In the genomic region with DNA sequence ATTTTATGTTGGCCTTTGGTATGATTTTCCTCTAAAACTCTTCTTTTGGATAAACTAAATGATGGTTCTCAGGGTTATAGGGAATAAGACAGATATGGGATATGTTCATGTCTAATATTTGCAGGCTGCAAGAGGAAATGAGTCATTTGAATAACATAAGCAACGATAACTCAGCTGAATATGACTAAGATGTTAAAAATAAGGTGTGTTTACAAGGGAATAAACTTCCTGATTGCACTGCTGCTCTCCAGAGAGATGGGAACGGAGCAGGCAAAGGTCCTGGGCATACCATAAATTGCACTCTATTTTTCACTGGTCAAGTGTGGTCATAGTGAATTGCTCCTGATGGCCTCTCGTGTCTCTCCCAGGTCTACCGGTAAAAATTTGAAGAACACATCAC, we compare ENCODE assay signal across 15 cellular contexts.
DNase-seq lines count a peak whose midpoint lies in the region; ATAC-seq, FAIRE-seq and TF ChIP-seq lines count a peak whose summit lies in the region.
"Had no signal": no experiment of that assay in that cellular context is flagged by ENCODE, and none has a peak within 500 bp of the region (broad histone marks: within the 10 kb centered on the region; RNA-seq: fewer than 3 reads in every experiment).

No MANE protein-coding gene starts in this region.

- H3K9me3 ChIP-seq in SJSA1 (replicated peaks) = no peaks in the 10 kb centered on the region
- no peaks in the 10 kb centered on the region for H3K9me3 ChIP-seq in gastroesophageal sphincter
- H3K9me3 ChIP-seq: body of pancreas had no signal

- TF ChIP-seq POLR2A in gastroesophageal sphincter (IDR thresholded peaks at IDR 0.05) (no peak), GM12891 (IDR thresholded peaks at IDR 0.05; ENCODE audit: low read depth, low read length) (no peak)

- TF ChIP-seq EP300 in gastroesophageal sphincter (IDR thresholded peaks at IDR 0.05) = no peak

- H3K4me1 Mint-ChIP-seq in stimulated activated effector memory CD8-positive, alpha-beta T cell treated with anti-CD3 and anti-CD28 coated beads, Interleukin-12 subunit alpha, Interleukin-12 subunit beta, amount 100 ng/mL, for 72 hours = no peaks in the 10 kb centered on the region
- H3K4me1 Mint-ChIP-seq: activated B cell treated with CpG ODN at 0.5 μM for 24 hours had no signal

- TF ChIP-seq CTCF in gastroesophageal sphincter (IDR thresholded peaks at IDR 0.05) = no peak

- no peak for FAIRE-seq in GM12891 (lab: Jason Lieb, UNC)
- FAIRE-seq: kidney had no signal

- peak; percentile 93 for DNase-seq in ELR (ENCODE audit: low read depth)
- DNase-seq in SJSA1 (ENCODE audit: low read depth in 1 of 2, low spot score in 2 of 2) = peak; percentile 77 to 90
- peak; percentile 31 for DNase-seq in fibroblast of the conjunctiva (ENCODE audit: low read depth)
- peak; percentile 5 for DNase-seq in stromal cell of bone marrow (ENCODE audit: low read depth)
- DNase-seq in stimulated activated effector memory CD8-positive, alpha-beta T cell treated with anti-CD3 and anti-CD28 coated beads, Interleukin-12 subunit alpha, Interleukin-12 subunit beta, amount 100 ng/mL, for 72 hours (ENCODE audit: low spot score in 2 of 2) = no peak
- DNase-seq in GM12891 (ENCODE audit: insufficient read length, low spot score) = no peak
- DNase-seq: activated B cell treated with CpG ODN at 0.5 μM for 24 hours; activated T-cell treated with anti-CD3 and anti-CD28 coated beads, Interleukin-2, amount 50 U/mL, for 4 hours; body of pancreas; DND-41; kidney; NCI-H1092 treated with DMSO at 0.1 percent for 48 hours; NCI-H69 had no signal

- H3K27me3 ChIP-seq in SJSA1 (replicated peaks) (no peaks in the 10 kb centered on the region), gastroesophageal sphincter (no peaks in the 10 kb centered on the region)
- H3K27me3 ChIP-seq: body of pancreas had no signal

- ATAC-seq in gastroesophageal sphincter (no peak), HG03378 (IDR thresholded peaks at IDR 0.05; ENCODE audit: unreplicated experiment) (no peak)
- no peak for ATAC-seq in stimulated activated effector memory CD8-positive, alpha-beta T cell treated with anti-CD3 and anti-CD28 coated beads, Interleukin-12 subunit alpha, Interleukin-12 subunit beta, amount 100 ng/mL, for 72 hours
- ATAC-seq: activated T-cell treated with anti-CD3 and anti-CD28 coated beads, Interleukin-2, amount 50 U/mL, for 4 hours; body of pancreas had no signal

- H3K36me3 ChIP-seq in SJSA1 (no peaks in the 10 kb centered on the region), gastroesophageal sphincter (no peaks in the 10 kb centered on the region)

- H3K9me3 Mint-ChIP-seq in stimulated activated effector memory CD8-positive, alpha-beta T cell treated with anti-CD3 and anti-CD28 coated beads, Interleukin-12 subunit alpha, Interleukin-12 subunit beta, amount 100 ng/mL, for 72 hours = peaks cover 4% of the 10 kb centered on the region
- H3K9me3 Mint-ChIP-seq: activated B cell treated with CpG ODN at 0.5 μM for 24 hours had no signal

- peak overlapping the region; percentile 91 for H3K27ac ChIP-seq in SJSA1
- H3K27ac ChIP-seq in gastroesophageal sphincter = no peak overlapping the region
- H3K27ac ChIP-seq: body of pancreas had no signal

- H3K4me3 ChIP-seq in SJSA1 (no peak overlapping the region), gastroesophageal sphincter (no peak overlapping the region)
- H3K4me3 ChIP-seq: body of pancreas had no signal

- 22 to 48% methylated on average over 4 of the region's 4 CpGs for WGBS in gastroesophageal sphincter (ENCODE audit: low coverage in 1 of 2), 2 donors

- peaks cover 63% of the 10 kb centered on the region for H3K4me1 ChIP-seq in SJSA1 (replicated peaks)
- no peaks in the 10 kb centered on the region for H3K4me1 ChIP-seq in gastroesophageal sphincter
- H3K4me1 ChIP-seq: body of pancreas had no signal

- H3K36me3 Mint-ChIP-seq in stimulated activated effector memory CD8-positive, alpha-beta T cell treated with anti-CD3 and anti-CD28 coated beads, Interleukin-12 subunit alpha, Interleukin-12 subunit beta, amount 100 ng/mL, for 72 hours = no peaks in the 10 kb centered on the region

- no peak overlapping the region for H3K27ac Mint-ChIP-seq in stimulated activated effector memory CD8-positive, alpha-beta T cell treated with anti-CD3 and anti-CD28 coated beads, Interleukin-12 subunit alpha, Interleukin-12 subunit beta, amount 100 ng/mL, for 72 hours
- H3K27ac Mint-ChIP-seq: activated B cell treated with CpG ODN at 0.5 μM for 24 hours had no signal

- H3K4me3 Mint-ChIP-seq in stimulated activated effector memory CD8-positive, alpha-beta T cell treated with anti-CD3 and anti-CD28 coated beads, Interleukin-12 subunit alpha, Interleukin-12 subunit beta, amount 100 ng/mL, for 72 hours = no peak overlapping the region
- H3K4me3 Mint-ChIP-seq: activated B cell treated with CpG ODN at 0.5 μM for 24 hours; activated T-cell treated with anti-CD3 and anti-CD28 coated beads, Interleukin-2, amount 50 U/mL, for 4 hours had no signal

TF ChIP-seq in GM12891, 5 proteins besides CTCF, POLR2A, EP300 and RAD21:
- no peak for TF ChIP-seq SPI1 (IDR thresholded peaks at IDR 0.05; ENCODE audit: low read depth, low read length)
- no peak for TF ChIP-seq TAF1 (IDR thresholded peaks at IDR 0.05; ENCODE audit: low read depth, low read length)
- TF ChIP-seq PAX5 (IDR thresholded peaks at IDR 0.05; ENCODE audit: insufficient read depth, low read length, severe bottlenecking) = no peak
- TF ChIP-seq POU2F2 (IDR thresholded peaks at IDR 0.05; ENCODE audit: low read depth, low read length) = no peak
- TF ChIP-seq POLR2AphosphoS5 (IDR thresholded peaks at IDR 0.05; ENCODE audit: low read depth, low read length) = no peak

Comparison
In these comparisons a context has a peak if more than half of its experiments do, and no peak if none do; other contexts are left out.
1. DNase-seq: peak in ELR (single experiment), SJSA1 (2 of 2), fibroblast of the conjunctiva (single experiment) and stromal cell of bone marrow (single experiment); none in stimulated activated effector memory CD8-positive, alpha-beta T cell treated with anti-CD3 and anti-CD28 coated beads, Interleukin-12 subunit alpha, Interleukin-12 subunit beta, amount 100 ng/mL, for 72 hours (0 of 2) and GM12891 (single experiment).